Comparison of ENCODE assay signal across 30 cellular contexts in genomic region chr2:178683877-178684276, GRCh38.
"Had no signal": no experiment of that assay in that cellular context is flagged by ENCODE, and none has a peak within 500 bp of the region (broad histone marks: within the 10 kb centered on the region; RNA-seq: fewer than 3 reads in every experiment).

No MANE protein-coding gene starts in this region.

- H3K36me3 Mint-ChIP-seq: natural killer cell treated with Interleukin-12 subunit alpha and Interleukin-12 subunit beta and Interleukin-15 and Interleukin-18, amount 100 ng/mL, for 72 hours; neural progenitor cell had no signal

- H3K4me1 Mint-ChIP-seq: naive B cell; neural progenitor cell; stimulated activated memory B cell treated with anti-CD40 and anti-IgM and Interleukin-4, amounts not matched to agents 10 μg/mL and 1 μg/mL and 100 μg/mL, for 72 hours; stimulated activated naive CD8-positive, alpha-beta T cell treated with anti-CD3 and anti-CD28 coated beads, Interleukin-15, amount 100 ng/mL, for 72 hours had no signal

- H3K9me3 ChIP-seq: neutrophil, pancreas, prostate gland, spleen, suprapubic skin, testis, tibial artery, transverse colon, upper lobe of left lung, vagina had no signal

- H3K36me3 ChIP-seq: neural progenitor cell, neutrophil, prostate gland, suprapubic skin, tibial artery, transverse colon, upper lobe of left lung, vagina had no signal

- H3K4me3 ChIP-seq: neural progenitor cell, pancreas, prostate gland, skin epidermis, smooth muscle cell, spleen, suprapubic skin, testis, tibial artery, transverse colon, upper lobe of left lung, vagina had no signal

- H3K4me2 ChIP-seq: neural progenitor cell, smooth muscle cell had no signal

- H3K4me3 Mint-ChIP-seq: naive B cell; naive thymus-derived CD8-positive, alpha-beta T cell; natural killer cell treated with Interleukin-12 subunit alpha and Interleukin-12 subunit beta and Interleukin-15 and Interleukin-18, amount 100 ng/mL, for 72 hours; neural progenitor cell; stimulated activated memory B cell treated with anti-CD40 and anti-IgM and Interleukin-4, amounts not matched to agents 10 μg/mL and 1 μg/mL and 100 μg/mL, for 72 hours; stimulated activated naive CD8-positive, alpha-beta T cell treated with anti-CD3 and anti-CD28 coated beads, Interleukin-15, amount 100 ng/mL, for 72 hours had no signal

- DNase-seq: naive B cell; naive thymus-derived CD8-positive, alpha-beta T cell; nucleus accumbens; pancreas; right cardiac atrium; spleen; stimulated activated CD4-positive, alpha-beta T cell treated with anti-CD3 and anti-CD28 coated beads, Interleukin-12 subunit alpha, Interleukin-12 subunit beta, amount 100 ng/mL, for 4 hours; stimulated activated CD4-positive, alpha-beta T cell treated with anti-CD3 and anti-CD28 coated beads, Interleukin-1b, Interleukin-23, amount 100 ng/mL, for 48 hours; stimulated activated CD4-positive, alpha-beta T cell treated with anti-CD3 and anti-CD28 coated beads, Interleukin-4, amount 100 ng/mL, for 1 hour; stimulated activated CD4-positive, alpha-beta T cell treated with anti-CD3 and anti-CD28 coated beads, Interleukin-4, amount 100 ng/mL, for 4 hours; stimulated activated CD8-positive, alpha-beta memory T cell treated with anti-CD3 and anti-CD28 coated beads, Interleukin-4, amount 100 ng/mL, for 48 hours; stimulated activated naive CD4-positive, alpha-beta T cell; stimulated activated naive CD8-positive, alpha-beta T cell treated with anti-CD3 and anti-CD28 coated beads, Interleukin-15, amount 100 ng/mL, for 72 hours; stimulated activated naive CD8-positive, alpha-beta T cell treated with anti-CD3 and anti-CD28 coated beads, Interleukin-15, Interleukin-2, amounts not matched to agents 100 U/mL and 50 U/mL, for 24 hours; substantia nigra; testis; tibial artery; transverse colon; upper lobe of left lung had no signal

- FAIRE-seq: urothelium cell line had no signal

- H3K9me3 Mint-ChIP-seq: naive thymus-derived CD8-positive, alpha-beta T cell; natural killer cell treated with Interleukin-12 subunit alpha and Interleukin-12 subunit beta and Interleukin-15 and Interleukin-18, amount 100 ng/mL, for 72 hours; neural progenitor cell; stimulated activated memory B cell treated with anti-CD40 and anti-IgM and Interleukin-4, amounts not matched to agents 10 μg/mL and 1 μg/mL and 100 μg/mL, for 72 hours; stimulated activated naive CD8-positive, alpha-beta T cell treated with anti-CD3 and anti-CD28 coated beads, Interleukin-15, amount 100 ng/mL, for 72 hours had no signal

- H3K27ac ChIP-seq: neural progenitor cell, neutrophil, pancreas, prostate gland, skin epidermis, spleen, suprapubic skin, testis, tibial artery, transverse colon, upper lobe of left lung, vagina had no signal

- H3K27ac Mint-ChIP-seq: naive thymus-derived CD8-positive, alpha-beta T cell; natural killer cell treated with Interleukin-12 subunit alpha and Interleukin-12 subunit beta and Interleukin-15 and Interleukin-18, amount 100 ng/mL, for 72 hours; neural progenitor cell; stimulated activated memory B cell treated with anti-CD40 and anti-IgM and Interleukin-4, amounts not matched to agents 10 μg/mL and 1 μg/mL and 100 μg/mL, for 72 hours; stimulated activated naive CD8-positive, alpha-beta T cell treated with anti-CD3 and anti-CD28 coated beads, Interleukin-15, amount 100 ng/mL, for 72 hours had no signal

- ATAC-seq: naive thymus-derived CD8-positive, alpha-beta T cell; natural killer cell treated with Interleukin-12 subunit alpha and Interleukin-12 subunit beta and Interleukin-15 and Interleukin-18, amount 100 ng/mL, for 72 hours; pancreas; right cardiac atrium; sciatic nerve; stimulated activated memory B cell treated with anti-CD40 and anti-IgM and Interleukin-4, amounts not matched to agents 10 μg/mL and 1 μg/mL and 100 μg/mL, for 72 hours; stimulated activated naive CD8-positive, alpha-beta T cell treated with anti-CD3 and anti-CD28 coated beads, Interleukin-15, amount 100 ng/mL, for 72 hours; stimulated activated naive CD8-positive, alpha-beta T cell treated with anti-CD3 and anti-CD28 coated beads, Interleukin-15, Interleukin-2, amounts not matched to agents 100 U/mL and 50 U/mL, for 24 hours had no signal

- H3K27me3 ChIP-seq: neural progenitor cell, neutrophil, pancreas, spleen, suprapubic skin, testis, tibial artery, transverse colon, upper lobe of left lung, vagina had no signal

- H3K27me3 Mint-ChIP-seq: naive B cell; naive thymus-derived CD8-positive, alpha-beta T cell; natural killer cell treated with Interleukin-12 subunit alpha and Interleukin-12 subunit beta and Interleukin-15 and Interleukin-18, amount 100 ng/mL, for 72 hours; stimulated activated memory B cell treated with anti-CD40 and anti-IgM and Interleukin-4, amounts not matched to agents 10 μg/mL and 1 μg/mL and 100 μg/mL, for 72 hours; stimulated activated naive CD8-positive, alpha-beta T cell treated with anti-CD3 and anti-CD28 coated beads, Interleukin-15, amount 100 ng/mL, for 72 hours had no signal

- H3K9ac ChIP-seq: neural progenitor cell had no signal

- H3K4me1 ChIP-seq: neural progenitor cell, pancreas, prostate gland, spleen, suprapubic skin, testis, tibial artery, transverse colon, upper lobe of left lung, vagina had no signal

- H2AFZ ChIP-seq: neural progenitor cell had no signal
